Comparison of ENCODE assay signal across 8 cellular contexts in the genomic region with DNA sequence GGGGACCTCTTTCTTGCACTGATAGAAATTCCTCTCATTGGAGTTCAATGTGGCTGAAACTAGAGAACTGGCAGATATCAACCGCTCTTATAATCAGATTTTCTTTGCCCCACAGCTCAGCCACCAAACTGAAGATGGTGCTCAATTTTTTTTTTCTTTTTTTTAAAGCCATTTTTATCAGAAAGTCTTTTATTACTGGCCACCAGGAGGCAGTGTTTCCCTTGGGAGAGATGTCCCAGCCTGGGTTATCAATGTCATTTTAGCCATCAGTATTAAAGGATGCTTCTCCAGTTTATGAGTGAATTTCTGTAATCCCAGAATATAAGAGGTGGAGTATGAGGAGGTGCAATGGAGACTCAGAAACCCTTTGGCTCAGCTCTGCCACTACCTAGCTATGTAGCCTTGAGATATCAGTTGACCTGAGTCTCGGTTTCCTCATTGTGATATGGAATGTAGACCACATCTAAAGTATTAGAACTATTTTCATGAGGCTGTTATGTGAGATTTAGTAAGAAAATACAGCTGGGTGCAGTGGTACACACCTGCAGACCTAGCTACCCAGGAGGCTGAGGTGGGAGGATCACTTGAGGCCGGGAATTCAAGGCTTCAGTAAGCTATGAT. TPM values are rescaled to one million over a fixed set of nuclear protein-coding genes. Genes with fewer than 3 reads are reported as not detected.
DNase-seq lines count a peak whose midpoint lies in the region; ATAC-seq, FAIRE-seq and TF ChIP-seq lines count a peak whose summit lies in the region.

No MANE protein-coding gene starts in this region.

- H3K4me1 Mint-ChIP-seq in activated T-cell treated with anti-CD3 and anti-CD28 coated beads, Interleukin-2, amount 50 U/mL, for 4 hours (ENCODE audit: low read depth), result peaks cover 66% of the 10 kb centered on the region

- TF ChIP-seq CTCF in psoas muscle (IDR thresholded peaks at IDR 0.05), result peak; percentile 7
- TF ChIP-seq CTCF in sigmoid colon (IDR thresholded peaks at IDR 0.05), result peak in 2 of 4 experiments; percentile 40 to 41

- H3K27me3 Mint-ChIP-seq in activated T-cell treated with anti-CD3 and anti-CD28 coated beads, Interleukin-2, amount 50 U/mL, for 4 hours (ENCODE audit: low read depth), result no peaks in the 10 kb centered on the region

- H3K4me3 Mint-ChIP-seq in activated T-cell treated with anti-CD3 and anti-CD28 coated beads, Interleukin-2, amount 50 U/mL, for 4 hours, result no peak overlapping the region

- no peaks in the 10 kb centered on the region for H3K36me3 ChIP-seq in psoas muscle (ENCODE audit: insufficient read depth in 1 of 2, low read depth in 1 of 2)
- no peaks in the 10 kb centered on the region for H3K36me3 ChIP-seq in sigmoid colon

- H3K27ac ChIP-seq in psoas muscle (no peak overlapping the region), sigmoid colon (no peak overlapping the region)

- no peak for TF ChIP-seq EP300 in sigmoid colon (IDR thresholded peaks at IDR 0.05)

- H3K9me3 Mint-ChIP-seq in activated T-cell treated with anti-CD3 and anti-CD28 coated beads, Interleukin-2, amount 50 U/mL, for 4 hours, result no peaks in the 10 kb centered on the region

- no peak for TF ChIP-seq POLR2A in erythroblast (IDR thresholded peaks at IDR 0.05; ENCODE audit: low read length)
- no peak for TF ChIP-seq POLR2A in sigmoid colon (IDR thresholded peaks at IDR 0.05)

- no peak overlapping the region for H3K4me3 ChIP-seq in psoas muscle
- no peak overlapping the region for H3K4me3 ChIP-seq in sigmoid colon

- H3K36me3 Mint-ChIP-seq in activated T-cell treated with anti-CD3 and anti-CD28 coated beads, Interleukin-2, amount 50 U/mL, for 4 hours (ENCODE audit: insufficient read depth), result peaks cover 2% of the 10 kb centered on the region

- peak; percentile 95 for FAIRE-seq in TTC549 (lab: Jason Lieb, UNC)

- WGBS in psoas muscle, 3 donors, result 70 to 81% (median 80%) methylated on average over 3 of the region's 3 CpGs
- WGBS in sigmoid colon, 2 donors, result 78 to 82% methylated on average over 3 of the region's 3 CpGs

- H3K27me3 ChIP-seq in psoas muscle (ENCODE audit: insufficient read depth in 3 of 3, low read length in 2 of 3), result no peaks in the 10 kb centered on the region
- no peaks in the 10 kb centered on the region for H3K27me3 ChIP-seq in sigmoid colon

- DNase-seq in activated T-cell treated with anti-CD3 and anti-CD28 coated beads, Interleukin-2, amount 50 U/mL, for 4 hours, result peak; percentile 48
- DNase-seq in activated T-cell treated with anti-CD3 and anti-CD28 coated beads for 4 hours (no peak), LoVo (ENCODE audit: low spot score) (peak; percentile 57), erythroblast (lab: John Stamatoyannopoulos, UW) (peak; percentile 73 to 87), psoas muscle (no peak), sigmoid colon (no peak)

- no peak for ATAC-seq in activated T-cell treated with anti-CD3 and anti-CD28 coated beads, Interleukin-2, amount 50 U/mL, for 4 hours
- ATAC-seq in psoas muscle, result no peak
- no peak for ATAC-seq in HG02798 (IDR thresholded peaks at IDR 0.05; ENCODE audit: poor library complexity, unreplicated experiment)

- no peaks in the 10 kb centered on the region for H3K9me3 ChIP-seq in psoas muscle
- H3K9me3 ChIP-seq in sigmoid colon, result no peaks in the 10 kb centered on the region

- intact Hi-C loops in psoas muscle (cut with DNase I), result loop anchor here (10.0 kb wide), 2 partner anchors 120 to 260 kb away; a partner anchor contains a TSS
- intact Hi-C loops in sigmoid colon (cut with DNase I), result loop anchor here (5.0 to 10.0 kb wide), 2 partner anchors 117 to 260 kb away; a partner anchor contains a TSS

- H3K4me1 ChIP-seq in psoas muscle (no peaks in the 10 kb centered on the region), sigmoid colon (no peaks in the 10 kb centered on the region)

RNA-seq across cellular contexts. Expression of a gene that starts 27.6 kb away (rescaled TPM):
- total RNA-seq in activated T-cell treated with anti-CD3 and anti-CD28 coated beads, Interleukin-2, amount 50 U/mL, for 4 hours, result under 1 TPM; 0.30 to 0.53 (median 0.38) TPM
- under 1 TPM in 2 of 4 donors, not detected in 2; 0.12 to 0.63 TPM for total RNA-seq in psoas muscle
- polyA plus RNA-seq in psoas muscle, result under 1 TPM in 2 of 3 donors, not detected in 1; 0.03 to 0.05 TPM
- total RNA-seq in sigmoid colon, result under 1 TPM in 3 of 4 donors, not detected in 1; 0.16 to 0.36 (median 0.27) TPM
- polyA plus RNA-seq in sigmoid colon, result 1 to 10 TPM in 2 of 3 donors, not detected in 1; 1.0 to 1.8 TPM

RNA-seq across cellular contexts. Expression of a gene that starts 39.1 kb away (rescaled TPM):
- 10 to 100 TPM in 2 of 3 donors, 1 to 10 TPM in 1; 8.9 to 21.4 (median 16.5) TPM for total RNA-seq in activated T-cell treated with anti-CD3 and anti-CD28 coated beads, Interleukin-2, amount 50 U/mL, for 4 hours
- total RNA-seq in psoas muscle (under 1 TPM in 3 of 4 donors, not detected in 1; 0.27 to 0.49 (median 0.38) TPM), sigmoid colon (under 1 TPM in 3 of 4 donors, not detected in 1; under 0.01 to 0.36 (median 0.16) TPM)
- polyA plus RNA-seq in psoas muscle (under 1 TPM in 2 of 3 donors, not detected in 1; 0.06 to 0.10 TPM), sigmoid colon (10 to 100 TPM in 1 of 3 donors, under 1 TPM in 1, not detected in 1; 0.23 to 12.8 TPM)

RNA-seq across cellular contexts. Expression of a gene that starts 49.9 kb away (rescaled TPM):
- total RNA-seq in activated T-cell treated with anti-CD3 and anti-CD28 coated beads, Interleukin-2, amount 50 U/mL, for 4 hours, result not detected
- total RNA-seq in psoas muscle, result 1 to 10 TPM in 1 of 4 donors, under 1 TPM in 2, not detected in 1; 0.47 to 2.6 (median 0.63) TPM
- polyA plus RNA-seq in psoas muscle, result 1 to 10 TPM in 1 of 3 donors, under 1 TPM in 2; 0.09 to 1.8 (median 0.84) TPM
- under 1 TPM in 2 of 4 donors, not detected in 2; 0.66 to 0.71 TPM for total RNA-seq in sigmoid colon
- polyA plus RNA-seq in sigmoid colon, result 100 to 1,000 TPM; 175 to 478 (median 284) TPM

Comparison
In these comparisons a context has a peak if more than half of its experiments do, and no peak if none do; other contexts are left out.
1. DNase-seq: peak in activated T-cell treated with anti-CD3 and anti-CD28 coated beads, Interleukin-2, amount 50 U/mL, for 4 hours (single experiment), LoVo (single experiment) and erythroblast (2 of 2); none in activated T-cell treated with anti-CD3 and anti-CD28 coated beads for 4 hours (single experiment), psoas muscle (0 of 2) and sigmoid colon (single experiment).
2. RNA of a gene that starts 39.1 kb away (total RNA-seq): 8.9 to 21.4 TPM in activated T-cell treated with anti-CD3 and anti-CD28 coated beads, Interleukin-2, amount 50 U/mL, for 4 hours; 0.27 to 0.49 TPM in psoas muscle and under 0.01 to 0.36 TPM in sigmoid colon; every median in the first group is over 4 times any median in the second.